Comparison of ENCODE assay signal across 9 cellular contexts in the genomic region with DNA sequence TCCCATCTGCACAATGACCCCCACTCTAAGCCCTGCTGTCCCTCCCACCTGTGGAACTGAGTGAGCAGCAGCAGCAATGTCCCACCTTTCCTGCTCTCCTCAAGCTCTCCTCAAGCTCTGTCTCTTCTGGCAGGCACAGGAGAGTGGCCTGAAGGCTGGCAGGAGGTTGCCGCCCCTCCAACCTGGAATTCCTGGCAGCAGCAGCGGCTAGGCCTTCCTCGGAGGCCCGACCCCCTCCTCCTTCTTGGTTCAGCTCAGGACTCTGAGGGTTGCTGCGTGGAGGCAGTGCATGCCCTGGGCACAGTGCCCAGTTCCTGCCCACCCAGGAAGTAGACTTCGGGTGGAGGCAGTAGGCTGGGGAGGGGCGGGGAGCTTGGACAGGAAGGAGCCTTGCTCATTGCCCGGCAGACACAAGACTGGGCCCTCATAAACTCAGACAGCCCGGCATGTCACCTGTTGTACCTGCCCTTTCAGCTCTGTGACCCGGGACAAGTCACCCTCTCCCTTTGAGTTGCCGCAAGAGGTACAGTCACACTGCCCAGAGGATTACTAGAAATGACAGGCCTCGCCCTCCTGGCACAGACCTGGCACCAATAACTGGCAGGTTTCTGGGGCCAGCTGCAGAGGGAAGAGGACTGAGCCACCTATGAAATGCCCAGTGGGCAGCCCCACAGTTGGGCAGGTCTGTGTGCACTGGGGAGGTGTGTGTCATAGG. TPM values are rescaled to one million over a fixed set of nuclear protein-coding genes. Genes with fewer than 3 reads are reported as not detected.
A peak's percentile ranks its signal among the peaks of the same experiment; 100 is the strongest.
DNase-seq lines count a peak whose midpoint lies in the region; ATAC-seq and TF ChIP-seq lines count a peak whose summit lies in the region.
"Had no signal": no experiment of that assay in that cellular context is flagged by ENCODE, and none has a peak within 500 bp of the region (broad histone marks: within the 10 kb centered on the region; RNA-seq: fewer than 3 reads in every experiment).

No MANE protein-coding gene starts in this region.

- no peaks in the 10 kb centered on the region for H3K9me3 ChIP-seq in hepatocyte (ENCODE audit: low read depth)

- ATAC-seq in HG03520 (IDR thresholded peaks at IDR 0.05; ENCODE audit: unreplicated experiment) (no peak), HG02610 (IDR thresholded peaks at IDR 0.05; ENCODE audit: unreplicated experiment) (no peak)

- H3K4me1 ChIP-seq in hepatocyte (ENCODE audit: insufficient read depth), result peaks cover 29% of the 10 kb centered on the region

- H3K27me3 ChIP-seq in hepatocyte, result no peaks in the 10 kb centered on the region

- H3K4me2 ChIP-seq in hepatocyte, result no peak overlapping the region

- peak; percentile 86 for DNase-seq in HT-29 (ENCODE audit: low spot score)
- no peak for DNase-seq in hepatocyte (ENCODE audit: low spot score)
- no peak for DNase-seq in activated gamma-delta T cell treated with Interleukin-2 at 50 U/mL for 16 hours
- no peak for DNase-seq in DMS153 (lab: John Stamatoyannopoulos, UW)
- DNase-seq: NCI-H1048 had no signal

- H3K4me3 ChIP-seq in hepatocyte (no peak overlapping the region), skin epidermis (peak overlapping the region in 3 of 7 experiments; percentile 8 to 12 (median 9))

- H3K36me3 ChIP-seq in hepatocyte (replicated peaks; ENCODE audit: insufficient read depth, low read depth), result no peaks in the 10 kb centered on the region

- no peak overlapping the region for H2AFZ ChIP-seq in hepatocyte

- TF ChIP-seq CTCF in VCaP (conservative IDR thresholded peaks at IDR 0.05) (no peak), hepatocyte (IDR thresholded peaks at IDR 0.05; ENCODE audit: poor library complexity) (no peak)

- H4K20me1 ChIP-seq in hepatocyte (ENCODE audit: insufficient read depth, poor library complexity, severe bottlenecking), result no peaks in the 10 kb centered on the region

- no peaks in the 10 kb centered on the region for H3K9me2 ChIP-seq in hepatocyte (replicated peaks; ENCODE audit: insufficient read depth)

- peaks cover 20% of the 10 kb centered on the region for H3K79me2 ChIP-seq in hepatocyte

- 67% methylated on average over 12 of the region's 12 CpGs for WGBS in hepatocyte (ENCODE audit: low lambda C conversion rate, missing lambda C conversion rate)

- H3K27ac ChIP-seq in VCaP (peak overlapping the region; percentile 70), hepatocyte (peak overlapping the region; percentile 58), skin epidermis (peak overlapping the region in 14 of 21 experiments; percentile 33 to 88 (median 61))

RNA-seq across cellular contexts. Expression of a gene that starts 2.1 kb away (rescaled TPM):
- total RNA-seq in HT-29 (2014; rRNA removed; shearing (Covaris generic)), result 304 and 307 TPM in 2 replicates
- total RNA-seq in hepatocyte, result 5,074 and 5,718 TPM in 2 replicates
- 3,463 and 3,480 TPM in 2 replicates for polyA plus RNA-seq in hepatocyte

RNA-seq across cellular contexts. Expression of a gene that starts 24.0 kb away (rescaled TPM):
- not detected in 2 replicates for total RNA-seq in HT-29 (2014; rRNA removed; shearing (Covaris generic))
- not detected in 2 replicates for total RNA-seq in hepatocyte
- not detected in 2 replicates for polyA plus RNA-seq in hepatocyte

Comparison
In these comparisons a context has a peak if more than half of its experiments do, and no peak if none do; other contexts are left out.
1. RNA of a gene that starts 2.1 kb away (total RNA-seq): 5,074 to 5,718 TPM in hepatocyte; 304 to 307 TPM in HT-29; every median in the first group is over 10 times any median in the second.
2. Peak in every context shown above with its lines, with median percentiles within 50 percentile points of each other: H3K27ac ChIP-seq.